28 cellular contexts compared by ENCODE assay signal in the genomic region with DNA sequence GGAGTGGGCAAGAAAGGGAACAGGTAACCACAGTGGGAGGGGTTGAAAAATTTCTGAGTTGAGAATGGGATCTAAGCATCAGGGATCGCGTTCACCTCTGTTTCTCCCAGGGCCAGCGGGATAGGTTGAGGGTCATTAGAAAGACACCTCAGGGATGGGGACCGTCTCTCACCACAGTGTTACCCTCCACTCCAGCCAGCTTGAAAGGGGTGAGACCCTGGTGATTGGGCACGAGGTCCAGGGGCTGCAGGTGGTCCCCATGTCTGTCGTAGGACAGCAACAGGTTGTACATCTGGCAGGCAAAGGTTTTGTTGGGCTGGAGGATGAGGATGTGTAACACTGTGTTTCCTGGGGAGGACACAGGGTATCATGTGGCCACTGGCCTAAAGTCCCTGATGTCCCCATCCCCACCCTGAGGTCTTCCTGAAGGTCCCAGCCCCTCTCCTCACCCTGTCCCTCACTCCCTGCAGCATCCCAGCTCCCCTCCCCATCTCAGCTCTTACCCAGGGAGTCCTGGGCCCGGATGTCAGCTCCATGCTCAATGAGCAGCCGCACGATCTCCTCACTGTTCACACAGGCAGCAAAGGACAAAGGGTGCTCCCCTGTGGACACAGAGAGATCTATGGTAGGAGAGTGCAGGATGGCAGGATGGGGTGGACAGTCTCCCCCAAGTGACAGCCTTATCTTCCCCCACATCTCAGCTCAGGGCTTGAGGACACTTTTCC. TPM values are rescaled to one million over a fixed set of nuclear protein-coding genes. Genes with fewer than 3 reads are reported as not detected.
"Had no signal": no experiment of that assay in that cellular context is flagged by ENCODE, and none has a peak within 500 bp of the region (broad histone marks: within the 10 kb centered on the region; RNA-seq: fewer than 3 reads in every experiment).

No MANE protein-coding gene starts in this region.

- H3K79me2 ChIP-seq: parathyroid adenoma had no signal

- H3K4me1 ChIP-seq: colonic mucosa, gastrocnemius medialis, left lung, lower lobe of right lung, parathyroid adenoma, psoas muscle, suprapubic skin, thyroid gland, upper lobe of left lung, uterus had no signal

- H3K4me3 Mint-ChIP-seq: memory B cell; natural killer cell treated with Interleukin-12 subunit alpha and Interleukin-12 subunit beta and Interleukin-15 and Interleukin-18, amount 100 ng/mL, for 72 hours had no signal

- H3K27ac ChIP-seq: colonic mucosa, gastrocnemius medialis, left lung, lower lobe of right lung, parathyroid adenoma, psoas muscle, spleen, suprapubic skin, thyroid gland, upper lobe of left lung, uterus had no signal

- H3K27me3 ChIP-seq: colonic mucosa, thyroid gland, upper lobe of left lung, uterus had no signal

- H3K4me1 Mint-ChIP-seq: memory B cell had no signal

- ATAC-seq: esophagus mucosa; gastrocnemius medialis; left lung; lower lobe of right lung; natural killer cell treated with Interleukin-12 subunit alpha and Interleukin-12 subunit beta and Interleukin-15 and Interleukin-18, amount 100 ng/mL, for 72 hours; psoas muscle; sciatic nerve had no signal

- H3K36me3 ChIP-seq: colonic mucosa, gastrocnemius medialis, left lung, lower lobe of right lung, thyroid gland, upper lobe of left lung, uterus had no signal

- H2AFZ ChIP-seq: parathyroid adenoma had no signal

- H3K27ac Mint-ChIP-seq: memory B cell; natural killer cell treated with Interleukin-12 subunit alpha and Interleukin-12 subunit beta and Interleukin-15 and Interleukin-18, amount 100 ng/mL, for 72 hours had no signal

- H3K9me3 Mint-ChIP-seq: memory B cell; natural killer cell treated with Interleukin-12 subunit alpha and Interleukin-12 subunit beta and Interleukin-15 and Interleukin-18, amount 100 ng/mL, for 72 hours had no signal

- H3K9me3 ChIP-seq: colonic mucosa, gastrocnemius medialis, left lung, lower lobe of right lung, psoas muscle, suprapubic skin, thyroid gland, upper lobe of left lung, uterus had no signal

- H3K4me3 ChIP-seq: colonic mucosa, gastrocnemius medialis, left lung, lower lobe of right lung, psoas muscle, spleen, suprapubic skin, thyroid gland, upper lobe of left lung, uterus had no signal

- DNase-seq: cerebellar nuclear complex; colonic mucosa; effector CD4-positive, alpha-beta T cell; gastrocnemius medialis; glutamatergic neuron; lower lobe of right lung; midbrain; psoas muscle; retina; spleen; stimulated activated CD4-positive, alpha-beta T cell treated with anti-CD3 and anti-CD28 coated beads, Interleukin-15, amount 100 ng/mL, for 24 hours; stimulated activated CD4-positive, alpha-beta T cell treated with anti-CD3 and anti-CD28 coated beads, Interleukin-1b, Interleukin-23, amount 100 ng/mL, for 48 hours; stimulated activated CD4-positive, alpha-beta T cell treated with anti-CD3 and anti-CD28 coated beads, Interleukin-4, amount 100 ng/mL, for 24 hours; stimulated activated naive CD4-positive, alpha-beta T cell; thyroid gland; uterus had no signal

- H3K36me3 Mint-ChIP-seq: natural killer cell treated with Interleukin-12 subunit alpha and Interleukin-12 subunit beta and Interleukin-15 and Interleukin-18, amount 100 ng/mL, for 72 hours had no signal

RNA-seq across cellular contexts. Expression of gene TRPV6, which starts 9.1 kb away (rescaled TPM):
- total RNA-seq: dermis microvascular lymphatic vessel endothelial cell; fibroblast of villous mesenchyme; gastrocnemius medialis; natural killer cell treated with Interleukin-12 subunit alpha and Interleukin-12 subunit beta and Interleukin-15 and Interleukin-18, amount 100 ng/mL, for 72 hours; psoas muscle; skeletal muscle tissue had no signal

RNA-seq across cellular contexts. Expression of gene TRPV5, which starts 57.1 kb away (rescaled TPM):
- total RNA-seq: colonic mucosa; dermis microvascular lymphatic vessel endothelial cell; esophagus mucosa; fibroblast of villous mesenchyme; gastrocnemius medialis; left lung; lower lobe of right lung; natural killer cell treated with Interleukin-12 subunit alpha and Interleukin-12 subunit beta and Interleukin-15 and Interleukin-18, amount 100 ng/mL, for 72 hours; omental fat pad; skeletal muscle tissue; suprapubic skin; thyroid gland; upper lobe of left lung had no signal
